Comparison of ENCODE assay signal across 22 cellular contexts in genomic region chr10:124656113-124656490, GRCh38.
A peak's percentile ranks its signal among the peaks of the same experiment; 100 is the strongest.
DNase-seq lines count a peak whose midpoint lies in the region; ATAC-seq and TF ChIP-seq lines count a peak whose summit lies in the region.
"Had no signal": no experiment of that assay in that cellular context is flagged by ENCODE, and none has a peak within 500 bp of the region (broad histone marks: within the 10 kb centered on the region; RNA-seq: fewer than 3 reads in every experiment).

No MANE protein-coding gene starts in this region.

- no peak overlapping the region for H3K9ac ChIP-seq in KMS-11

- no peaks in the 10 kb centered on the region for H3K9me3 ChIP-seq in CD4-positive, CD25-positive, alpha-beta regulatory T cell (ENCODE audit: control insufficient read depth in 2 of 2, low read length in 2 of 2)
- no peaks in the 10 kb centered on the region for H3K9me3 ChIP-seq in effector memory CD4-positive, alpha-beta T cell (ENCODE audit: control insufficient read depth, low read length)
- H3K9me3 ChIP-seq in neutrophil (no peaks in the 10 kb centered on the region), HAP-1 (no peaks in the 10 kb centered on the region)
- H3K9me3 ChIP-seq: transverse colon had no signal

- peak overlapping the region in 2 of 3 donors; percentile 52 to 63 for H3K27ac Mint-ChIP-seq in CD4-positive, CD25-positive, alpha-beta regulatory T cell
- H3K27ac Mint-ChIP-seq: activated naive CD4-positive, alpha-beta T cell treated with anti-CD3 and anti-CD28 coated beads, Interleukin-2, amount 50 U/mL, for 72 hours; activated T-helper 1 cell treated with anti-CD3 and anti-CD28 coated beads, Interleukin-12 subunit alpha, Interleukin-12 subunit beta, Interleukin-2, Interleukin-4 antibody, amounts not matched to agents 30 ng/mL and 10 ng/mL and 1 ng/mL, durations not matched to agents 14 hours and 24 hours and 36 hours; GM23338 had no signal

- H3K4me3 ChIP-seq in CD4-positive, CD25-positive, alpha-beta regulatory T cell (ENCODE audit: low read depth, low read length) = no peak overlapping the region
- H3K4me3 ChIP-seq in KMS-11 (IDR thresholded peaks at IDR 0.05; ENCODE audit: insufficient read depth, low read depth, low read length) = no peak overlapping the region
- H3K4me3 ChIP-seq in effector memory CD4-positive, alpha-beta T cell (ENCODE audit: insufficient read depth, low read depth, low read length, poor library complexity, severe bottlenecking) = no peak overlapping the region
- no peak overlapping the region for H3K4me3 ChIP-seq in neutrophil (ENCODE audit: low read depth in 1 of 2, low read length in 1 of 2)
- no peak overlapping the region for H3K4me3 ChIP-seq in HAP-1
- H3K4me3 ChIP-seq: cardiac muscle cell, GM23338, SK-N-MC, transverse colon had no signal

- no peaks in the 10 kb centered on the region for H4K20me1 ChIP-seq in KMS-11 (ENCODE audit: insufficient read depth)

- in situ Hi-C loops in HAP-1 (cut with MboI; ENCODE audit: low sequenced_read_pairs) = no loop called here

- H3K4me2 ChIP-seq in KMS-11 = peak overlapping the region; percentile 0; the same call in 1 of the 2 replicates
- H3K4me2 ChIP-seq: GM23338 had no signal

- peaks cover 10 to 93% (median 62%) of the 10 kb centered on the region in 4 donors for H3K4me1 Mint-ChIP-seq in CD4-positive, CD25-positive, alpha-beta regulatory T cell

- H3K27ac ChIP-seq in CD4-positive, CD25-positive, alpha-beta regulatory T cell (ENCODE audit: insufficient read depth, low read length, poor library complexity, severe bottlenecking) = peak overlapping the region; percentile 42
- no peak overlapping the region for H3K27ac ChIP-seq in KMS-11
- H3K27ac ChIP-seq in effector memory CD4-positive, alpha-beta T cell (ENCODE audit: insufficient read depth, low read length, poor library complexity, severe bottlenecking) = peak overlapping the region; percentile 56
- H3K27ac ChIP-seq in neutrophil = peak overlapping the region; percentile 99
- H3K27ac ChIP-seq in caudate nucleus (ENCODE audit: low read depth, low read length) = no peak overlapping the region
- H3K27ac ChIP-seq: cardiac muscle cell, SK-N-MC, transverse colon had no signal

- peaks cover 7% of the 10 kb centered on the region for H3K36me3 ChIP-seq in CD4-positive, CD25-positive, alpha-beta regulatory T cell (ENCODE audit: control insufficient read depth, insufficient read depth, low read length)
- H3K36me3 ChIP-seq in KMS-11 (ENCODE audit: insufficient read depth) = no peaks in the 10 kb centered on the region
- H3K36me3 ChIP-seq in effector memory CD4-positive, alpha-beta T cell (ENCODE audit: control insufficient read depth, insufficient read depth, low read length) = no peaks in the 10 kb centered on the region
- H3K36me3 ChIP-seq in neutrophil = no peaks in the 10 kb centered on the region
- H3K36me3 ChIP-seq in HAP-1 (replicated peaks) = no peaks in the 10 kb centered on the region
- H3K36me3 ChIP-seq: cardiac muscle cell, transverse colon had no signal

- peaks cover 89% of the 10 kb centered on the region for H3K4me1 ChIP-seq in CD4-positive, CD25-positive, alpha-beta regulatory T cell (ENCODE audit: control insufficient read depth, insufficient read depth, low read length, poor library complexity, severe bottlenecking)
- H3K4me1 ChIP-seq in KMS-11 (ENCODE audit: low read depth, poor library complexity, severe bottlenecking) (peaks cover 89% of the 10 kb centered on the region), neutrophil (ENCODE audit: control insufficient read depth in 1 of 2, insufficient read depth in 1 of 2, low read depth in 1 of 2, low read length in 1 of 2) (peaks cover 61% of the 10 kb centered on the region in 2 experiments), HAP-1 (no peaks in the 10 kb centered on the region)
- H3K4me1 ChIP-seq in effector memory CD4-positive, alpha-beta T cell (ENCODE audit: control insufficient read depth, insufficient read depth, low read length, poor library complexity, severe bottlenecking) = peaks cover 91% of the 10 kb centered on the region

- H3K4me3 Mint-ChIP-seq in CD4-positive, CD25-positive, alpha-beta regulatory T cell = peak overlapping the region in 3 of 4 donors; percentile 32 to 80 (median 57)
- H3K4me3 Mint-ChIP-seq: activated T-helper 1 cell treated with anti-CD3 and anti-CD28 coated beads, Interleukin-12 subunit alpha, Interleukin-12 subunit beta, Interleukin-2, Interleukin-4 antibody, amounts not matched to agents 30 ng/mL and 10 ng/mL and 1 ng/mL, durations not matched to agents 14 hours and 24 hours and 36 hours; GM23338; stimulated activated naive CD8-positive, alpha-beta T cell treated with anti-CD3 and anti-CD28 coated beads, Interleukin-15, amount 100 ng/mL, for 72 hours had no signal

- DNase-seq in CD4-positive, CD25-positive, alpha-beta regulatory T cell = no peak
- no peak for DNase-seq in effector memory CD4-positive, alpha-beta T cell
- no peak for DNase-seq in NCI-H128 (lab: John Stamatoyannopoulos, UW; ENCODE audit: unreplicated experiment)
- no peak for DNase-seq in HAP-1 (ENCODE audit: low spot score in 2 of 2)
- DNase-seq in GM20000 (ENCODE audit: low spot score) = no peak
- DNase-seq in caudate nucleus (lab: John Stamatoyannopoulos, UW) = no peak
- DNase-seq: activated CD4-positive, alpha-beta T cell treated with anti-CD3 and anti-CD28 coated beads for 48 hours; aorta; DMS79; KBM-7; NCI-H2171 treated with DMSO at 0.1 percent for 48 hours; NCI-H524 treated with DMSO at 0.1 percent for 48 hours; stimulated activated naive CD8-positive, alpha-beta T cell treated with anti-CD3 and anti-CD28 coated beads, Interleukin-15, amount 100 ng/mL, for 72 hours; T-helper 2 cell; transverse colon had no signal

- no peaks in the 10 kb centered on the region for H3K9me3 Mint-ChIP-seq in CD4-positive, CD25-positive, alpha-beta regulatory T cell
- H3K9me3 Mint-ChIP-seq: activated naive CD4-positive, alpha-beta T cell treated with anti-CD3 and anti-CD28 coated beads, Interleukin-2, amount 50 U/mL, for 72 hours; activated T-helper 1 cell treated with anti-CD3 and anti-CD28 coated beads, Interleukin-12 subunit alpha, Interleukin-12 subunit beta, Interleukin-2, Interleukin-4 antibody, amounts not matched to agents 30 ng/mL and 10 ng/mL and 1 ng/mL, durations not matched to agents 14 hours and 24 hours and 36 hours; GM23338; stimulated activated naive CD8-positive, alpha-beta T cell treated with anti-CD3 and anti-CD28 coated beads, Interleukin-15, amount 100 ng/mL, for 72 hours had no signal

- no peak for TF ChIP-seq CTCF in KMS-11 (conservative IDR thresholded peaks at IDR 0.05; ENCODE audit: low read depth, low read length)
- TF ChIP-seq CTCF in neutrophil (IDR thresholded peaks at IDR 0.05) = no peak
- TF ChIP-seq CTCF in GM20000 (IDR thresholded peaks at IDR 0.05; ENCODE audit: extremely low read depth, missing control alignments) = no peak

- peaks cover 31% of the 10 kb centered on the region for H3K79me2 ChIP-seq in KMS-11 (ENCODE audit: insufficient read depth, low read depth)

- no peak for ATAC-seq in CD4-positive, CD25-positive, alpha-beta regulatory T cell (ENCODE audit: low read depth in 2 of 2)
- ATAC-seq: activated naive CD4-positive, alpha-beta T cell treated with anti-CD3 and anti-CD28 coated beads, Interleukin-2, amount 50 U/mL, for 72 hours; GM23338; stimulated activated naive CD8-positive, alpha-beta T cell treated with anti-CD3 and anti-CD28 coated beads, Interleukin-15, amount 100 ng/mL, for 72 hours had no signal

- H3K36me3 Mint-ChIP-seq in CD4-positive, CD25-positive, alpha-beta regulatory T cell = peaks cover 19% of the 10 kb centered on the region
- H3K36me3 Mint-ChIP-seq: activated naive CD4-positive, alpha-beta T cell treated with anti-CD3 and anti-CD28 coated beads, Interleukin-2, amount 50 U/mL, for 72 hours had no signal

- H3K27me3 ChIP-seq in CD4-positive, CD25-positive, alpha-beta regulatory T cell (ENCODE audit: control insufficient read depth, insufficient read depth, low read length) = no peaks in the 10 kb centered on the region
- no peaks in the 10 kb centered on the region for H3K27me3 ChIP-seq in KMS-11 (ENCODE audit: insufficient read depth, low read depth)
- H3K27me3 ChIP-seq in effector memory CD4-positive, alpha-beta T cell (replicated peaks; ENCODE audit: control insufficient read depth, insufficient read depth, low read length, poor library complexity, severe bottlenecking) = no peaks in the 10 kb centered on the region
- no peaks in the 10 kb centered on the region for H3K27me3 ChIP-seq in neutrophil
- no peaks in the 10 kb centered on the region for H3K27me3 ChIP-seq in HAP-1 (ENCODE audit: low read depth)
- H3K27me3 ChIP-seq: cardiac muscle cell, transverse colon had no signal

- no peaks in the 10 kb centered on the region for H3K27me3 Mint-ChIP-seq in CD4-positive, CD25-positive, alpha-beta regulatory T cell
- H3K27me3 Mint-ChIP-seq: stimulated activated naive CD8-positive, alpha-beta T cell treated with anti-CD3 and anti-CD28 coated beads, Interleukin-15, amount 100 ng/mL, for 72 hours had no signal

- no peak overlapping the region for H2AFZ ChIP-seq in KMS-11 (ENCODE audit: low read depth)
- H2AFZ ChIP-seq: GM23338 had no signal

Comparison
In these comparisons a context has a peak if more than half of its experiments do, and no peak if none do; other contexts are left out.
1. H3K27ac ChIP-seq: peak in CD4-positive, CD25-positive, alpha-beta regulatory T cell (single experiment), effector memory CD4-positive, alpha-beta T cell (single experiment) and neutrophil (single experiment); none in KMS-11 (single experiment) and caudate nucleus (single experiment).